ENCODE assay signal across 30 cellular contexts in the genomic region with DNA sequence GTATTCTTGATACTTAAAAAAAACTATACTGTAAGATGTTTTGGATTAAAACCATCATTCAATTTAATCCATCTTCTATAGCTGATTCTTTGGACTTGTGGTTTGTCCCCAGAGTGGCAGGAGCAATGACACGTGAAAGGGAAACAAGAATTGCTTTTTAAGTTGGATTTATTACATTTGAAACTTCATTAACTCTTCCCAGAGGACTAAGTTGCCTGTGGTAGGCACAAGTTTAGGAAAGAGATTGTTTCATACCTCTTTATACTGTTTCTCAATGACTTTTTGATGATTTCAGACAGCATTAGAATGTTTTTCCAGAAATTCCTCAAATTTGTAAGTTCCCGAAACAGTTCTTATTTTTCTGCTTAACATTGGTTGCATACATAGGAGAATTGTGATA.
"Had no signal": no experiment of that assay in that cellular context is flagged by ENCODE, and none has a peak within 500 bp of the region (broad histone marks: within the 10 kb centered on the region; RNA-seq: fewer than 3 reads in every experiment).

No MANE protein-coding gene starts in this region.

- H3K27me3 ChIP-seq: adrenal gland, body of pancreas, brain microvascular endothelial cell, breast epithelium had no signal

- H3K27ac ChIP-seq: adrenal gland, body of pancreas, brain microvascular endothelial cell, breast epithelium, VCaP had no signal

- DNase-seq: activated B cell treated with CpG ODN at 0.5 μM for 24 hours; activated CD4-positive, alpha-beta memory T cell treated with anti-CD3 and anti-CD28 coated beads for 36 hours; activated CD4-positive, alpha-beta T cell treated with anti-CD3 and anti-CD28 coated beads for 4 hours; activated CD4-positive, alpha-beta T cell treated with anti-CD3 and anti-CD28 coated beads, Interleukin-2, amount 10 ng/mL, durations not matched to agents 24 days and 14 days; activated CD4-positive, alpha-beta T cell treated with anti-CD3 and anti-CD28 coated beads, Interleukin-2, amount 50 U/mL, for 1 hour; activated CD4-positive, alpha-beta T cell treated with anti-CD3 and anti-CD28 coated beads, Interleukin-2, amount 50 U/mL, for 4 hours; activated CD4-positive, CD25-positive, alpha-beta regulatory T cell treated with anti-CD3 and anti-CD28 coated beads, Interleukin-2, amount 50 U/mL, for 72 hours; activated CD8-positive, alpha-beta memory T cell treated with anti-CD3 and anti-CD28 coated beads, Interleukin-2, amount 50 U/mL, for 4 hours; activated CD8-positive, alpha-beta T cell treated with anti-CD3 and anti-CD28 coated beads for 36 hours; activated effector memory CD4-positive, alpha-beta T cell treated with anti-CD3 and anti-CD28 coated beads, Interleukin-2, amount 50 U/mL, for 16 hours; activated gamma-delta T cell treated with Interleukin-2 at 50 U/mL for 16 hours; activated naive CD4-positive, alpha-beta T cell; activated naive CD4-positive, alpha-beta T cell treated with anti-CD3 and anti-CD28 coated beads for 36 hours; activated naive CD4-positive, alpha-beta T cell treated with anti-CD3 and anti-CD28 coated beads, Interleukin-2, amount 50 U/mL, for 16 hours; activated naive CD8-positive, alpha-beta T cell treated with anti-CD3 and anti-CD28 coated beads for 36 hours; activated T-cell treated with anti-CD3 and anti-CD28 coated beads for 4 hours; activated T-cell treated with anti-CD3 and anti-CD28 coated beads, Interleukin-2, amount 50 U/mL, for 1 hour; activated T-cell treated with anti-CD3 and anti-CD28 coated beads, Interleukin-2, amount 50 U/mL, for 4 hours; activated T-cell treated with anti-CD3 and anti-CD28 coated beads, Interleukin-2, amount 50 U/mL, for 72 hours; adrenal gland; amniotic stem cell; aorta; body of pancreas; brain microvascular endothelial cell; central memory CD4-positive, alpha-beta T cell; T-helper 2 cell; T-helper 9 cell had no signal

- H3K36me3 ChIP-seq: adrenal gland, brain microvascular endothelial cell, breast epithelium had no signal

- H3K4me3 ChIP-seq: adrenal gland, body of pancreas, breast epithelium had no signal

- ATAC-seq: activated CD8-positive, alpha-beta T cell treated with anti-CD3 and anti-CD28 coated beads for 36 hours; activated T-cell treated with anti-CD3 and anti-CD28 coated beads, Interleukin-2, amount 50 U/mL, for 4 hours; activated T-cell treated with anti-CD3 and anti-CD28 coated beads, Interleukin-2, amount 50 U/mL, for 72 hours; activated T-helper 17 cell treated with anti-CD3 and anti-CD28 coated beads, Interleukin-2, amount 50 U/mL, for 72 hours; body of pancreas had no signal

- H3K4me1 ChIP-seq: breast epithelium had no signal

- H3K9me3 ChIP-seq: adrenal gland, body of pancreas, breast epithelium had no signal
